In the genomic region with DNA sequence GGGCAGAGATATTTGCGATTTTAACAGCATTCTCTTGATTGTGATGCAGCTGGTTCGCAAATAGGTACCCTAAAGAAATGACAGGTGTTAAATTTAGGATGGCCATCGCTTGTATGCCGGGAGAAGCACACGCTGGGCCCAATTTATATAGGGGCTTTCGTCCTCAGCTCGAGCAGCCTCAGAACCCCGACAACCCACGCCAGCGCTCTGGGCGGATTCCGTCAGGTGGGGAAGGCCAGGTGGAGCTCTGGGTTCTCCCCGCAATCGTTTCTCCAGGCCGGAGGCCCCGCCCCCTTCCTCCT, we compare ENCODE assay signal across 8 cellular contexts. TPM values are rescaled to one million over a fixed set of nuclear protein-coding genes. Genes with fewer than 3 reads are reported as not detected.
DNase-seq lines count a peak whose midpoint lies in the region; ATAC-seq, FAIRE-seq and TF ChIP-seq lines count a peak whose summit lies in the region.

No MANE protein-coding gene starts in this region.

- H3K4me1 ChIP-seq in GM12878 (ENCODE audit: control insufficient read depth, insufficient read depth, low read length) (0 out of 2 replicates have a peak, but pooled peaks cover 3% of the 10 kb centered on the region), lower lobe of right lung (peaks cover 14% of the 10 kb centered on the region), transverse colon (peaks cover 5 to 24% (median 14%) of the 10 kb centered on the region in 4 donors)

- H3K36me3 Mint-ChIP-seq in activated naive CD4-positive, alpha-beta T cell treated with anti-CD3 and anti-CD28 coated beads for 36 hours (ENCODE audit: low read depth): peaks cover 6% of the 10 kb centered on the region

- in situ Hi-C loops in GM12878 (cut with MboI) (no loop called here), transverse colon (cut with MboI; ENCODE audit: low pct_ligation_motif_present in 1 of 4, low pct_unique_long_range_greater_than_20kb in 1 of 4, low sequenced_read_pairs in 3 of 4) (no loop called here)

- RAD21 ChIA-PET in GM12878 (lab: Charles Lee; ENCODE audit: unreplicated experiment): interaction anchor here (0.7 to 1.7 kb wide), 10 partner anchors 37 to 1956 kb away, joined by 3 to 8 read pairs (median 4); partner anchors contain the start of genes RBM25 and RIOX1

- TF ChIP-seq CTCF in GM12878 (IDR thresholded peaks at IDR 0.05 in 2 of 3, conservative IDR thresholded peaks at IDR 0.05 in 1 of 3; ENCODE audit: control insufficient read depth in 2 of 3, extremely low read depth in 1 of 3, insufficient read depth in 1 of 3, low read depth in 3 of 3, low read length in 3 of 3) (no peak), lower lobe of right lung (IDR thresholded peaks at IDR 0.05) (no peak), transverse colon (IDR thresholded peaks at IDR 0.05) (no peak)

- FAIRE-seq in GM12878 (lab: Jason Lieb, UNC): no peak

- H3K4me1 Mint-ChIP-seq in activated naive CD4-positive, alpha-beta T cell treated with anti-CD3 and anti-CD28 coated beads for 36 hours (ENCODE audit: low read depth): peaks cover 22% of the 10 kb centered on the region

- TF ChIP-seq POLR2A in GM12878 (IDR thresholded peaks at IDR 0.05; ENCODE audit: low read depth, low read length): no peak
- no peak for TF ChIP-seq POLR2A in transverse colon (IDR thresholded peaks at IDR 0.05)

- peak overlapping the region; percentile 97 for H3K27ac Mint-ChIP-seq in activated naive CD4-positive, alpha-beta T cell treated with anti-CD3 and anti-CD28 coated beads for 36 hours

- DNase-seq in activated naive CD4-positive, alpha-beta T cell treated with anti-CD3 and anti-CD28 coated beads for 36 hours: no peak
- no peak for DNase-seq in activated naive CD4-positive, alpha-beta T cell (lab: John Stamatoyannopoulos, UW)
- DNase-seq in GM12878 (ENCODE audit: low read depth, low spot score): no peak
- DNase-seq in lower lobe of right lung: no peak
- no peak for DNase-seq in transverse colon
- DNase-seq in NCI-H1417 treated with DMSO at 0.1 percent for 48 hours (lab: John Stamatoyannopoulos, UW): no peak
- no peak for DNase-seq in activated CD4-positive, alpha-beta T cell treated with anti-CD3 and anti-CD28 coated beads, Interleukin-2, amount 50 U/mL, for 4 hours

- TF ChIP-seq EP300 in GM12878 (IDR thresholded peaks at IDR 0.05; ENCODE audit: borderline replicate concordance in 1 of 2, control insufficient read depth in 1 of 2, low read depth in 2 of 2, low read length in 2 of 2): no peak
- no peak for TF ChIP-seq EP300 in transverse colon (IDR thresholded peaks at IDR 0.05; ENCODE audit: low read depth)

- H3K27me3 Mint-ChIP-seq in activated naive CD4-positive, alpha-beta T cell treated with anti-CD3 and anti-CD28 coated beads for 36 hours (ENCODE audit: low read depth): no peaks in the 10 kb centered on the region

- H3K27me3 ChIP-seq in GM12878 (replicated peaks in 1 of 2; ENCODE audit: control insufficient read depth in 2 of 2, insufficient read depth in 2 of 2, low read length in 1 of 2) (no peaks in the 10 kb centered on the region), lower lobe of right lung (ENCODE audit: low read depth) (no peaks in the 10 kb centered on the region), transverse colon (no peaks in the 10 kb centered on the region)

- 6% methylated on average over 14 of the region's 16 CpGs for WGBS in GM12878 (ENCODE audit: insufficient coverage, insufficient replicate concordance, low lambda C conversion rate, missing lambda C conversion rate)
- 4% methylated on average over 16 of the region's 16 CpGs; no CpG with 5 or more reads in 1 of the 2 donors for WGBS in transverse colon (ENCODE audit: low coverage in 1 of 2), 2 donors

- H4K20me1 ChIP-seq in GM12878 (ENCODE audit: control insufficient read depth, insufficient read depth): no peaks in the 10 kb centered on the region

- ATAC-seq in GM12878 (no peak), lower lobe of right lung (no peak), HG02571 (IDR thresholded peaks at IDR 0.05; ENCODE audit: unreplicated experiment) (no peak)

- H2AFZ ChIP-seq in GM12878 (ENCODE audit: control insufficient read depth, low read depth, low read length): peak overlapping the region; percentile 59

- peak overlapping the region; percentile 73 for H3K4me2 ChIP-seq in GM12878 (ENCODE audit: control insufficient read depth, insufficient read depth)

- H3K27ac ChIP-seq in GM12878 (ENCODE audit: control insufficient read depth, insufficient read depth) (peak overlapping the region; percentile 94), lower lobe of right lung (peak overlapping the region; percentile 98), transverse colon (peak overlapping the region; percentile 97 to 100 (median 98))

- no TSS peak for BruUV-seq in GM12878 (replicated peaks; lab: Mats Ljungman, UMichigan)

- SMC1A ChIA-PET in GM12878 (lab: Charles Lee; ENCODE audit: uncharacterized antibody, unreplicated experiment): interaction anchor here (0.6 to 2.2 kb wide), 10 partner anchors 8 to 335 kb away, joined by 3 to 8 read pairs (median 3); no protein-coding TSS in a partner anchor

- TF ChIP-seq RAD21 in GM12878 (IDR thresholded peaks at IDR 0.05; ENCODE audit: insufficient read depth, low read depth, low read length): no peak

- CTCF ChIA-PET in activated naive CD4-positive, alpha-beta T cell treated with anti-CD3 and anti-CD28 coated beads for 36 hours (lab: Charles Lee): interaction anchor here (0.7 kb wide), 1 partner anchor 45 kb away, joined by 3 read pairs; no protein-coding TSS in a partner anchor
- CTCF ChIA-PET in GM12878 (lab: Yijun Ruan, JAX): interaction anchor here (0.8 to 1.4 kb wide), 4 partner anchors 13 to 334 kb away, joined by 3 to 6 read pairs (median 3); no protein-coding TSS in a partner anchor

- H3K4me3 ChIP-seq in GM12878: peak overlapping the region; percentile 95
- H3K4me3 ChIP-seq in lower lobe of right lung: peak overlapping the region; percentile 90
- peak overlapping the region in 3 of 4 donors; percentile 83 to 95 (median 87) for H3K4me3 ChIP-seq in transverse colon

- POLR2A ChIA-PET in GM12878 (lab: Charles Lee): interaction anchor here (0.6 to 1.2 kb wide), 5 partner anchors 10 to 434 kb away, joined by 3 to 7 read pairs (median 3); no protein-coding TSS in a partner anchor

- H3K4me3 Mint-ChIP-seq in activated naive CD4-positive, alpha-beta T cell treated with anti-CD3 and anti-CD28 coated beads for 36 hours: peak overlapping the region; percentile 98

- peak overlapping the region; percentile 93; the same call in 1 of the 2 replicates for H3K9ac ChIP-seq in GM12878 (ENCODE audit: control insufficient read depth, insufficient read depth, low read length)

- H3K79me2 ChIP-seq in GM12878 (ENCODE audit: control insufficient read depth, insufficient read depth, low read length): peaks cover 36% of the 10 kb centered on the region

- H3K36me3 ChIP-seq in GM12878 (ENCODE audit: control insufficient read depth in 2 of 2, insufficient read depth in 2 of 2, low read length in 1 of 2) (no peaks in the 10 kb centered on the region), lower lobe of right lung (no peaks in the 10 kb centered on the region), transverse colon (no peaks in the 10 kb centered on the region)

- peaks cover 12% of the 10 kb centered on the region for H3K9me3 Mint-ChIP-seq in activated naive CD4-positive, alpha-beta T cell treated with anti-CD3 and anti-CD28 coated beads for 36 hours

- intact Hi-C loops in activated naive CD4-positive, alpha-beta T cell treated with anti-CD3 and anti-CD28 coated beads for 36 hours (cut with micrococcal nuclease): loop anchor here (1.0 to 10.0 kb wide), 6 partner anchors 78 to 949 kb away; partner anchors contain the start of genes ALDH6A1, COQ6, DCAF4 and FAM161B
- intact Hi-C loops in GM12878 (cut with micrococcal nuclease; ENCODE audit: unreplicated experiment): loop anchor here (2.0 kb wide), 1 partner anchor 77 kb away; the partner anchor contains the start of gene RBM25
- intact Hi-C loops in lower lobe of right lung (cut with DNase I): no loop called here
- intact Hi-C loops in transverse colon (cut with DNase I; ENCODE audit: low total_unique reads): no loop called here

- H3K9me3 ChIP-seq in GM12878 (replicated peaks; ENCODE audit: control insufficient read depth, insufficient read depth, low read length) (peaks cover 2% of the 10 kb centered on the region; the same call in 2 of the 3 replicates), lower lobe of right lung (no peaks in the 10 kb centered on the region), transverse colon (no peaks in the 10 kb centered on the region)

TF ChIP-seq in GM12878, 131 proteins besides CTCF, POLR2A, EP300 and RAD21 (continues in another document):
- peak; percentile 27; the same call in 1 of the 2 replicates for TF ChIP-seq TCF12 (IDR thresholded peaks at IDR 0.05; ENCODE audit: low read depth, low read length)
- peak; percentile 72 for TF ChIP-seq ZNF207 (IDR thresholded peaks at IDR 0.05; ENCODE audit: borderline replicate concordance)
- no peak for TF ChIP-seq ZSCAN29 (IDR thresholded peaks at IDR 0.05)
- no peak; a peak in 1 of 3 replicates for TF ChIP-seq EGR1 (IDR thresholded peaks at IDR 0.05; ENCODE audit: borderline replicate concordance in 1 of 2, low read depth in 2 of 2, low read length in 2 of 2)

RNA-seq across cellular contexts. Expression of gene PSEN1, which starts 0.3 kb away (rescaled TPM):
- total RNA-seq in activated naive CD4-positive, alpha-beta T cell treated with anti-CD3 and anti-CD28 coated beads for 36 hours: 10 to 100 TPM; 24.5 to 26.0 TPM
- 107 and 112 TPM in 2 replicates for total RNA-seq in GM12878 (2013; cell fraction: nucleolus; rRNA removed)
- total RNA-seq in GM12878 (2014; rRNA removed) (21.5 and 27.2 TPM in 2 replicates), GM12878 (2014; rRNA removed; fragmentation: Illumina TruSeq; extraction: Trizol) (21.9 and 22.0 TPM in 2 replicates), GM12878 (2021) (27.5 and 28.3 TPM in 2 replicates), lower lobe of right lung (69.2 TPM), transverse colon (100 to 1,000 TPM; 101 to 221 (median 135) TPM)
- polyA plus RNA-seq in GM12878 (2011; ENCODE audit: low read depth): 27.8 TPM
- polyA plus RNA-seq in GM12878 (2011; rRNA removed) (17.9 and 19.2 TPM in 2 replicates), GM12878 (2014; fragmentation: Illumina TruSeq; extraction: Trizol) (32.3 and 37.3 TPM in 2 replicates), GM12878 (2014; fragmentation: Nextera tagmentation; extraction: Ambion mirVana) (10 to 100 TPM in 1 of 2 experiments, 1 to 10 TPM in 1; 8.9 to 10.1 TPM), GM12878 (2014; rRNA removed) (15.4 and 17.5 TPM in 2 replicates), GM12878 (2016; fragmentation: Nextera tagmentation; extraction: Ambion mirVana) (10 to 100 TPM; 28.7 to 31.5 TPM)
- 11.1 and 24.9 TPM in 2 replicates for polyA plus RNA-seq in GM12878 (2011; cell fraction: cytosol; rRNA removed)
- 12.2 and 12.5 TPM in 2 replicates for polyA plus RNA-seq in GM12878 (2011; cell fraction: nucleus; rRNA removed)
- 19.6 and 20.5 TPM in 2 replicates for polyA plus RNA-seq in GM12878 (2012)
- polyA minus RNA-seq in GM12878 (2011; rRNA and poly(A)+ RNA removed): 45.2 and 48.2 TPM in 2 replicates
- polyA minus RNA-seq in GM12878 (2011; cell fraction: cytosol; rRNA and poly(A)+ RNA removed): 10.7 and 22.6 TPM in 2 replicates
- polyA minus RNA-seq in GM12878 (2011; cell fraction: nucleus; rRNA and poly(A)+ RNA removed): 14.7 and 25.4 TPM in 2 replicates

Comparison
In these comparisons a context has a peak if more than half of its experiments do, and no peak if none do; other contexts are left out.
1. intact Hi-C loops: an anchor here in activated naive CD4-positive, alpha-beta T cell treated with anti-CD3 and anti-CD28 coated beads for 36 hours (1.0 to 10.0 kb wide) and GM12878 (2.0 kb wide); none called in lower lobe of right lung and transverse colon.